In genomic region chr6:30325150-30325872, GRCh38 we compare ENCODE assay signal across 7 cellular contexts. TPM values are rescaled to one million over a fixed set of nuclear protein-coding genes. Genes with fewer than 3 reads are reported as not detected.
DNase-seq lines count a peak whose midpoint lies in the region; ATAC-seq and TF ChIP-seq lines count a peak whose summit lies in the region.

No MANE protein-coding gene starts in this region.

- H3K4me3 ChIP-seq in SK-N-SH (ENCODE audit: low read depth in 2 of 2, low read length in 1 of 2), result peak overlapping the region; percentile 77 to 96

- peak overlapping the region; percentile 87 for H3K4me2 ChIP-seq in SK-N-SH

- ATAC-seq in HG03342 (IDR thresholded peaks at IDR 0.05; ENCODE audit: unreplicated experiment) (peak; percentile 38), GM19397 (IDR thresholded peaks at IDR 0.05; ENCODE audit: unreplicated experiment) (no peak)

- H3F3A ChIP-seq in SK-N-SH (replicated peaks; ENCODE audit: insufficient read depth), result peaks cover 4% of the 10 kb centered on the region

- H3K36me3 ChIP-seq in SK-N-SH (replicated peaks in 1 of 2; ENCODE audit: control insufficient read depth in 1 of 2, insufficient read depth in 2 of 2, low read length in 1 of 2), result peaks cover 12 to 13% of the 10 kb centered on the region in 2 experiments

- in situ Hi-C loops in GM13976 (cut with MboI; ENCODE audit: low sequenced_read_pairs, unreplicated experiment), result no loop called here

- H3K27me3 ChIP-seq in SK-N-SH (ENCODE audit: insufficient read depth), result no peaks in the 10 kb centered on the region

- no peak for TF ChIP-seq CTCF in GM13976 (IDR thresholded peaks at IDR 0.05; ENCODE audit: borderline replicate concordance, control extremely low read depth, extremely low read depth, insufficient read depth, missing control alignments)
- TF ChIP-seq CTCF in SK-N-SH (IDR thresholded peaks at IDR 0.05), result no peak

- CTCF ChIA-PET in SK-N-SH (lab: Yijun Ruan, JAX), result interaction anchor here (1.2 to 2.0 kb wide), 2 partner anchors 11 to 106 kb away, joined by 4 to 19 read pairs; no protein-coding TSS in a partner anchor

- peaks cover 6 to 7% of the 10 kb centered on the region in 2 experiments; a peak in 2 of 4 replicates for H3K4me1 ChIP-seq in SK-N-SH (ENCODE audit: control insufficient read depth in 1 of 2, insufficient read depth in 2 of 2, low read depth in 1 of 2, low read length in 1 of 2)

- WGBS in SK-N-SH (ENCODE audit: low lambda C conversion rate), result 3% methylated on average over 10 of the region's 10 CpGs

- H3K9me3 ChIP-seq in SK-N-SH, result no peaks in the 10 kb centered on the region

- TF ChIP-seq RAD21 in SK-N-SH (IDR thresholded peaks at IDR 0.05; ENCODE audit: low read length), result no peak

- H4K20me1 ChIP-seq in SK-N-SH (ENCODE audit: insufficient read depth), result peaks cover 47% of the 10 kb centered on the region

- TF ChIP-seq EP300 in SK-N-SH (IDR thresholded peaks at IDR 0.05; ENCODE audit: borderline replicate concordance in 1 of 2, low read depth in 1 of 2, low read length in 1 of 2), result no peak

- DNase-seq in GM13976 (ENCODE audit: low spot score), result peak; percentile 81
- peak; percentile 79 for DNase-seq in SK-N-SH
- DNase-seq in astrocyte of the hippocampus (ENCODE audit: low read depth, low spot score), result peak; percentile 73
- DNase-seq in iris pigment epithelial cell (ENCODE audit: low read depth), result peak; percentile 68
- DNase-seq in stimulated activated CD4-positive, alpha-beta T cell treated with anti-CD3 and anti-CD28 coated beads, Interleukin-2, amount 100 ng/mL, for 48 hours, result peak; percentile 70 to 75

- peak overlapping the region; percentile 89 to 98 for H3K27ac ChIP-seq in SK-N-SH (ENCODE audit: low read depth in 2 of 2, low read length in 1 of 2)

- peaks cover 64% of the 10 kb centered on the region for H3K79me2 ChIP-seq in SK-N-SH (ENCODE audit: insufficient read depth)

- peak overlapping the region; percentile 94; the same call in 1 of the 2 replicates for H2AFZ ChIP-seq in SK-N-SH (ENCODE audit: low read depth)

- POLR2A ChIA-PET in SK-N-SH (lab: Yijun Ruan, JAX), result interaction anchor here (0.7 to 2.3 kb wide), 5 partner anchors 12 to 112 kb away, joined by 3 to 10 read pairs (median 6); partner anchors contain the start of gene TRIM26

- H3K9ac ChIP-seq in SK-N-SH, result peak overlapping the region; percentile 89

- no peaks in the 10 kb centered on the region for H3K9me2 ChIP-seq in SK-N-SH

TF ChIP-seq in SK-N-SH, 30 proteins besides CTCF, POLR2A, EP300 and RAD21:
- TF ChIP-seq MXI1 (IDR thresholded peaks at IDR 0.05; ENCODE audit: low read depth, low read length), result peak; percentile 5; the same call in 1 of the 2 replicates
- no peak for TF ChIP-seq MEF2A (IDR thresholded peaks at IDR 0.05; ENCODE audit: borderline replicate concordance, low read depth)
TF ChIP-seq in SK-N-SH: peak in this region for 1.

RNA-seq across cellular contexts. Expression of gene TRIM39, which starts 1.4 kb away (rescaled TPM):
- polyA plus RNA-seq in SK-N-SH (2012; rRNA removed), result 6.5 and 7.4 TPM in 2 replicates
- 5.5 and 5.9 TPM in 2 replicates for polyA plus RNA-seq in SK-N-SH (2012; cell fraction: cytosol; rRNA removed)
- polyA plus RNA-seq in SK-N-SH (2012; cell fraction: nucleus; rRNA removed), result 18.5 and 22.9 TPM in 2 replicates

RNA-seq across cellular contexts. Expression of gene RPP21, which starts 19.6 kb away (rescaled TPM):
- polyA plus RNA-seq in SK-N-SH (2012; rRNA removed), result 68.8 and 108 TPM in 2 replicates
- 40.2 and 60.4 TPM in 2 replicates for polyA plus RNA-seq in SK-N-SH (2012; cell fraction: cytosol; rRNA removed)
- 108 and 202 TPM in 2 replicates for polyA plus RNA-seq in SK-N-SH (2012; cell fraction: nucleus; rRNA removed)
